In genomic region chr4:140149851-140150635, GRCh38 we compare ENCODE assay signal across 8 cellular contexts. TPM values are rescaled to one million over a fixed set of nuclear protein-coding genes. Genes with fewer than 3 reads are reported as not detected.
DNase-seq lines count a peak whose midpoint lies in the region; ATAC-seq and TF ChIP-seq lines count a peak whose summit lies in the region.

No MANE protein-coding gene starts in this region.

- H2BK15ac ChIP-seq in neuronal stem cell (ENCODE audit: low read length) = no peak overlapping the region

- ATAC-seq in HG02610 (IDR thresholded peaks at IDR 0.05; ENCODE audit: unreplicated experiment) = no peak

- no peak overlapping the region for H4K91ac ChIP-seq in neuronal stem cell (ENCODE audit: low read depth, low read length, poor library complexity)

- H3K4me3 ChIP-seq in neuronal stem cell (ENCODE audit: low read length in 2 of 2) (peak overlapping the region; percentile 79 to 98), thymus (ENCODE audit: low read length) (peak overlapping the region; percentile 91)

- peaks cover 60% of the 10 kb centered on the region for H3K27me3 Mint-ChIP-seq in IgD-negative memory B cell

- no peak for TF ChIP-seq CTCF in RWPE1 (conservative IDR thresholded peaks at IDR 0.05; ENCODE audit: low read depth)

- DNase-seq in DMS153 (lab: John Stamatoyannopoulos, UW) (peak; percentile 46), RWPE1 (ENCODE audit: low spot score) (peak; percentile 58), globus pallidus (ENCODE audit: low spot score) (peak; percentile 62), neuronal stem cell (ENCODE audit: low spot score) (peak; percentile 57)
- peak; percentile 58 for DNase-seq in activated naive CD4-positive, alpha-beta T cell treated with anti-CD3 and anti-CD28 coated beads, Interleukin-2, amount 50 U/mL, for 16 hours

- H3K18ac ChIP-seq in neuronal stem cell (ENCODE audit: low read length) = peak overlapping the region; percentile 78

- H3K9ac ChIP-seq in neuronal stem cell (ENCODE audit: low read depth, low read length, poor library complexity) = peak overlapping the region; percentile 78

- no peaks in the 10 kb centered on the region for H3K9me3 ChIP-seq in neuronal stem cell (replicated peaks in 1 of 2; ENCODE audit: control insufficient read depth in 2 of 2, insufficient read depth in 1 of 2, low read depth in 1 of 2, low read length in 2 of 2)
- H3K9me3 ChIP-seq in thymus (ENCODE audit: control insufficient read depth) = no peaks in the 10 kb centered on the region

- H3K27ac ChIP-seq in RWPE1 (peak overlapping the region; percentile 91), neuronal stem cell (replicated peaks; ENCODE audit: low read length) (peak overlapping the region; percentile 99), thymus (ENCODE audit: low read depth) (peak overlapping the region; percentile 99)

- no peak overlapping the region for H3K23ac ChIP-seq in neuronal stem cell (ENCODE audit: low read depth, low read length, poor library complexity)

- no peak overlapping the region for H2BK12ac ChIP-seq in neuronal stem cell (ENCODE audit: low read length)

- no peak overlapping the region for H3K4ac ChIP-seq in neuronal stem cell (ENCODE audit: low read length)

- H2BK5ac ChIP-seq in neuronal stem cell (ENCODE audit: low read length) = peak overlapping the region; percentile 96

- H3K79me1 ChIP-seq in neuronal stem cell (ENCODE audit: low read depth, low read length) = peaks cover 4% of the 10 kb centered on the region

- peaks cover 0 to 6% (median 0%) of the 10 kb centered on the region in 3 donors for H3K9me3 Mint-ChIP-seq in IgD-negative memory B cell

- peaks cover 1% of the 10 kb centered on the region for H3K36me3 Mint-ChIP-seq in IgD-negative memory B cell

- no CpG with 5 or more reads among the region's 20 CpGs for whole genome bisulfite sequencing in neuronal stem cell (ENCODE audit: extremely low coverage in 2 of 2, insufficient read length in 2 of 2, insufficient replicate concordance in 1 of 2), 2 donors
- WGBS in thymus = 4% methylated on average over 20 of the region's 20 CpGs

- H2AK5ac ChIP-seq in neuronal stem cell (ENCODE audit: low read depth, low read length) = no peak overlapping the region

- POLR2A ChIA-PET in RWPE1 (lab: Yijun Ruan, JAX; ENCODE audit: low non-redundant PET) = interaction anchor here (0.6 kb wide), 3 partner anchors 103 to 853 kb away, joined by 3 to 4 read pairs (median 3); partner anchors contain the start of gene SCOC

- H3K4me1 Mint-ChIP-seq in IgD-negative memory B cell = peaks cover 17 to 30% (median 20%) of the 10 kb centered on the region in 3 donors

- no peak overlapping the region for H3K14ac ChIP-seq in neuronal stem cell (ENCODE audit: low read length)

- CTCF ChIA-PET in RWPE1 (lab: Yijun Ruan, JAX) = interaction anchor here (0.7 kb wide), 1 partner anchor 181 kb away, joined by 3 read pairs; no protein-coding TSS in a partner anchor

- H3K4me3 Mint-ChIP-seq in IgD-negative memory B cell = peak overlapping the region; percentile 82 to 94 (median 94)

- H3K27me3 ChIP-seq in neuronal stem cell (ENCODE audit: control insufficient read depth in 3 of 3, insufficient read depth in 3 of 3, low read depth in 1 of 3, low read length in 3 of 3) = no peaks in the 10 kb centered on the region
- no peaks in the 10 kb centered on the region for H3K27me3 ChIP-seq in thymus (ENCODE audit: control insufficient read depth, insufficient read depth)

- H3K4me2 ChIP-seq in neuronal stem cell (ENCODE audit: insufficient read depth, low read length, poor library complexity, severe bottlenecking) = peak overlapping the region; percentile 87

- H4K8ac ChIP-seq in neuronal stem cell (ENCODE audit: low read depth, low read length) = no peak overlapping the region

- H3K36me3 ChIP-seq in neuronal stem cell (replicated peaks in 1 of 2; ENCODE audit: control insufficient read depth in 2 of 2, insufficient read depth in 2 of 2, low read length in 2 of 2) (no peaks in the 10 kb centered on the region), thymus (ENCODE audit: control insufficient read depth, insufficient read depth) (no peaks in the 10 kb centered on the region)

- H2AFZ ChIP-seq in neuronal stem cell (ENCODE audit: low read length) = peak overlapping the region; percentile 85

- peaks cover 3 to 14% of the 10 kb centered on the region in 2 donors for H3K4me1 ChIP-seq in neuronal stem cell (ENCODE audit: control insufficient read depth in 2 of 2, insufficient read depth in 1 of 2, low read depth in 1 of 2, low read length in 2 of 2)
- H3K4me1 ChIP-seq in thymus (ENCODE audit: control insufficient read depth, insufficient read depth, low read length) = peaks cover 4% of the 10 kb centered on the region

- peak overlapping the region; percentile 46 to 93 (median 90) for H3K27ac Mint-ChIP-seq in IgD-negative memory B cell

- no peak overlapping the region for H2BK120ac ChIP-seq in neuronal stem cell (ENCODE audit: low read depth, low read length)

RNA-seq across cellular contexts. Expression of gene MAML3, which starts 3.9 kb away (rescaled TPM):
- polyA plus RNA-seq in IgD-negative memory B cell = 0.03 TPM
- polyA plus RNA-seq in neuronal stem cell (2013, experiment 1 of 2) = 12.3 TPM
- 12.9 TPM for polyA plus RNA-seq in neuronal stem cell (2013, experiment 2 of 2)
- polyA plus RNA-seq in thymus = 5.2 TPM
